In the genomic region with DNA sequence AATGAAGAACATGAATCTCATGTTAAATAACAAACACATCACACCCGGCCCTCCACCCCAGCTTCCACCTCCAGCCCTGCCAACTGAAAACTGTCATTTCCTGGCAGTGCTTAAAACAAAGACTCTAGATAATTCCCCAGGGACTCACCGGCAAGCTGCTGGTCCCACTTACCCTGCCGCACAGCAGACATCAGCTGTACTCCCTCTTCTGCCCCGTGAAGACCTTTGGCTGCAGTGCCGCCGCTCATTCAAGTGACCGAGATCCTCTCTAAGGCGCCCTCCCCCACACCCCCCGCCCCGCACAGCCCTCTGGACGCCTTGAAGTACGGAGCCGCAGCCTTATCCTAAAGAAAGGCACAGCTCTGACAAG, we compare ENCODE assay signal across 8 cellular contexts. TPM values are rescaled to one million over a fixed set of nuclear protein-coding genes. Genes with fewer than 3 reads are reported as not detected.
DNase-seq lines count a peak whose midpoint lies in the region; ATAC-seq, FAIRE-seq and TF ChIP-seq lines count a peak whose summit lies in the region.

No MANE protein-coding gene starts in this region.

- TF ChIP-seq CTCF in AG04450 (IDR thresholded peaks at IDR 0.05; ENCODE audit: low read depth, low read length) (no peak), hepatocyte (IDR thresholded peaks at IDR 0.05; ENCODE audit: poor library complexity) (no peak)

- no peaks in the 10 kb centered on the region for H3K9me2 ChIP-seq in hepatocyte (replicated peaks; ENCODE audit: insufficient read depth)

- no peak for FAIRE-seq in GM12891 (lab: Jason Lieb, UNC)

- peaks cover 48% of the 10 kb centered on the region for H3K79me2 ChIP-seq in hepatocyte

- ATAC-seq in HG03066 (IDR thresholded peaks at IDR 0.05; ENCODE audit: low read depth, unreplicated experiment), result peak; percentile 32
- no peak for ATAC-seq in HG02973 (IDR thresholded peaks at IDR 0.05; ENCODE audit: unreplicated experiment)

- H3K4me1 ChIP-seq in hepatocyte (ENCODE audit: insufficient read depth), result peaks cover 41% of the 10 kb centered on the region

- H4K20me1 ChIP-seq in hepatocyte (ENCODE audit: insufficient read depth, poor library complexity, severe bottlenecking), result peaks cover 4% of the 10 kb centered on the region

- no peaks in the 10 kb centered on the region for H3K36me3 ChIP-seq in hepatocyte (replicated peaks; ENCODE audit: insufficient read depth, low read depth)

- DNase-seq in AG04450 (ENCODE audit: low read depth, low spot score) (no peak), GM12891 (ENCODE audit: insufficient read length, low spot score) (no peak), NCI-H748 treated with DMSO at 0.1 percent for 48 hours (lab: John Stamatoyannopoulos, UW) (peak; percentile 25), hepatocyte (ENCODE audit: low spot score) (peak; percentile 73), pulmonary artery endothelial cell (ENCODE audit: low read depth, low spot score) (peak; percentile 32)

- no peak; the same call in 1 of the 2 replicates for TF ChIP-seq POLR2A in GM12891 (IDR thresholded peaks at IDR 0.05; ENCODE audit: low read depth, low read length)

- peak overlapping the region; percentile 61 for H2AFZ ChIP-seq in hepatocyte

- H3K27ac ChIP-seq in AG04450 (ENCODE audit: low read depth, low read length) (peak overlapping the region; percentile 59), angular gyrus (ENCODE audit: low read depth, low read length) (peak overlapping the region; percentile 76), hepatocyte (peak overlapping the region; percentile 95)

- POLR2A ChIA-PET in AG04450 (lab: Yijun Ruan, JAX), result interaction anchor here (1.0 to 2.3 kb wide), 10 partner anchors 12 to 91 kb away, joined by 3 to 12 read pairs (median 5); partner anchors contain the start of gene RHOBTB3

- no peaks in the 10 kb centered on the region for H3K27me3 ChIP-seq in AG04450 (ENCODE audit: control insufficient read depth, insufficient read depth, low read length)
- no peaks in the 10 kb centered on the region for H3K27me3 ChIP-seq in hepatocyte

- H3K4me2 ChIP-seq in hepatocyte, result peak overlapping the region; percentile 89

- CTCF ChIA-PET in AG04450 (lab: Charles Lee), result interaction anchor here (0.6 to 1.4 kb wide), 4 partner anchors 25 to 523 kb away, joined by 3 to 7 read pairs (median 3); no protein-coding TSS in a partner anchor

- peak overlapping the region; percentile 94 for H3K4me3 ChIP-seq in AG04450 (ENCODE audit: low read depth, low read length)
- peak overlapping the region; percentile 75 for H3K4me3 ChIP-seq in hepatocyte

- WGBS in hepatocyte (ENCODE audit: low lambda C conversion rate, missing lambda C conversion rate), result 1% methylated on average over 13 of the region's 13 CpGs

- H3K9me3 ChIP-seq in AG04450 (ENCODE audit: control insufficient read depth, insufficient read depth, low read length) (no peaks in the 10 kb centered on the region), hepatocyte (ENCODE audit: low read depth) (no peaks in the 10 kb centered on the region)

TF ChIP-seq in GM12891, 5 proteins besides CTCF, POLR2A, EP300 and RAD21:
- peak; percentile 40; the same call in 1 of the 2 replicates for TF ChIP-seq TAF1 (IDR thresholded peaks at IDR 0.05; ENCODE audit: low read depth, low read length)
- no peak for TF ChIP-seq PAX5 (IDR thresholded peaks at IDR 0.05; ENCODE audit: insufficient read depth, low read length, severe bottlenecking)
TF ChIP-seq in GM12891: peak in this region for 1.

RNA-seq across cellular contexts. Expression of gene GLRX, which starts 0.5 kb away (rescaled TPM):
- polyA plus RNA-seq in AG04450 (2011; rRNA removed) (233 and 306 TPM in 2 replicates), hepatocyte (101 and 103 TPM in 2 replicates)
- 94.4 and 134 TPM in 2 replicates for polyA minus RNA-seq in AG04450 (2011; rRNA and poly(A)+ RNA removed)
- polyA plus RNA-seq in GM12891 (2012; ENCODE audit: low read depth, missing spikeins), result 172 TPM
- total RNA-seq in hepatocyte (57.8 and 79.1 TPM in 2 replicates), pulmonary artery endothelial cell (18.9 and 20.3 TPM in 2 replicates)

Comparison
In these comparisons a context has a peak if more than half of its experiments do, and no peak if none do; other contexts are left out.
1. DNase-seq: peak in NCI-H748 treated with DMSO at 0.1 percent for 48 hours (single experiment), hepatocyte (single experiment) and pulmonary artery endothelial cell (single experiment); none in AG04450 (single experiment) and GM12891 (single experiment).
2. Peak in every context shown above with its lines, with median percentiles within 50 percentile points of each other: H3K27ac ChIP-seq.